8 cellular contexts compared by ENCODE assay signal in genomic region chr12:94874086-94874985, GRCh38.
DNase-seq lines count a peak whose midpoint lies in the region; ATAC-seq and TF ChIP-seq lines count a peak whose summit lies in the region.

No MANE protein-coding gene starts in this region.

- no peak for TF ChIP-seq EP300 in upper lobe of left lung (IDR thresholded peaks at IDR 0.05)

- H3K27ac ChIP-seq in brain microvascular endothelial cell (no peak overlapping the region), mesodermal cell (ENCODE audit: low read depth, low read length, severe bottlenecking) (no peak overlapping the region), upper lobe of left lung (no peak overlapping the region)

- no peak overlapping the region for H3K27ac Mint-ChIP-seq in activated naive CD4-positive, alpha-beta T cell treated with anti-CD3 and anti-CD28 coated beads, Interleukin-2, amount 10 ng/mL, durations not matched to agents 7 days and 5 days

- no peaks in the 10 kb centered on the region for H3K36me3 Mint-ChIP-seq in activated naive CD4-positive, alpha-beta T cell treated with anti-CD3 and anti-CD28 coated beads, Interleukin-2, amount 10 ng/mL, durations not matched to agents 7 days and 5 days

- H3K4me1 Mint-ChIP-seq in activated naive CD4-positive, alpha-beta T cell treated with anti-CD3 and anti-CD28 coated beads, Interleukin-2, amount 10 ng/mL, durations not matched to agents 7 days and 5 days = peaks cover 14% of the 10 kb centered on the region

- H3K4me3 Mint-ChIP-seq in activated naive CD4-positive, alpha-beta T cell treated with anti-CD3 and anti-CD28 coated beads, Interleukin-2, amount 10 ng/mL, durations not matched to agents 7 days and 5 days = peak overlapping the region; percentile 26

- H3K36me3 ChIP-seq in brain microvascular endothelial cell (replicated peaks) (no peaks in the 10 kb centered on the region), mesodermal cell (ENCODE audit: control insufficient read depth, insufficient read depth, low read length) (no peaks in the 10 kb centered on the region), upper lobe of left lung (no peaks in the 10 kb centered on the region)

- H3K9me3 ChIP-seq in mesodermal cell (ENCODE audit: control insufficient read depth, low read length) (no peaks in the 10 kb centered on the region), upper lobe of left lung (no peaks in the 10 kb centered on the region)

- TF ChIP-seq CTCF in brain microvascular endothelial cell (IDR thresholded peaks at IDR 0.05; ENCODE audit: low read depth, low read length, missing control alignments) (no peak), upper lobe of left lung (IDR thresholded peaks at IDR 0.05) (no peak)

- DNase-seq in activated naive CD4-positive, alpha-beta T cell treated with anti-CD3 and anti-CD28 coated beads, Interleukin-2, amount 10 ng/mL, durations not matched to agents 7 days and 5 days = no peak
- DNase-seq in activated naive CD4-positive, alpha-beta T cell (lab: John Stamatoyannopoulos, UW) = no peak
- no peak for DNase-seq in brain microvascular endothelial cell
- DNase-seq in upper lobe of left lung = peak in 1 of 2 donors; percentile 48

- peaks cover 39% of the 10 kb centered on the region for H3K27me3 ChIP-seq in brain microvascular endothelial cell (replicated peaks)
- H3K27me3 ChIP-seq in upper lobe of left lung = peaks cover 0 to 21% (median 12%) of the 10 kb centered on the region in 4 donors

- TF ChIP-seq POLR2A in upper lobe of left lung (IDR thresholded peaks at IDR 0.05) = no peak

- WGBS in mesodermal cell (ENCODE audit: insufficient coverage in 2 of 2), 2 experiments = 16 to 22% methylated on average over 21 to 35 of the region's 38 CpGs
- 9 to 11% methylated on average over 37 to 38 of the region's 38 CpGs for WGBS in upper lobe of left lung, 2 donors

- no peaks in the 10 kb centered on the region for H3K9me3 Mint-ChIP-seq in activated naive CD4-positive, alpha-beta T cell treated with anti-CD3 and anti-CD28 coated beads, Interleukin-2, amount 10 ng/mL, durations not matched to agents 7 days and 5 days

- H3K27me3 Mint-ChIP-seq in activated naive CD4-positive, alpha-beta T cell treated with anti-CD3 and anti-CD28 coated beads, Interleukin-2, amount 10 ng/mL, durations not matched to agents 7 days and 5 days = peaks cover 70% of the 10 kb centered on the region

- peak overlapping the region; percentile 43 for H3K4me3 ChIP-seq in brain microvascular endothelial cell (ENCODE audit: low read depth, low read length)
- peak overlapping the region; percentile 28 for H3K4me3 ChIP-seq in mesodermal cell (ENCODE audit: extremely low read depth, insufficient read depth, low read length, poor library complexity, severe bottlenecking)
- H3K4me3 ChIP-seq in upper lobe of left lung = peak overlapping the region; percentile 35 to 60 (median 53)

- CTCF ChIA-PET in activated naive CD4-positive, alpha-beta T cell treated with anti-CD3 and anti-CD28 coated beads, Interleukin-2, amount 10 ng/mL, durations not matched to agents 7 days and 5 days (lab: Charles Lee) = interaction anchor here (1.5 kb wide), 1 partner anchor 44 kb away, joined by 4 read pairs; no protein-coding TSS in a partner anchor

- ATAC-seq in upper lobe of left lung (ENCODE audit: low FRiP score in 2 of 2) (peak in 1 of 2 donors; percentile 35), HG03025 (IDR thresholded peaks at IDR 0.05; ENCODE audit: low FRiP score, unreplicated experiment) (no peak), GM18870 (IDR thresholded peaks at IDR 0.05; ENCODE audit: unreplicated experiment) (no peak), HG03520 (IDR thresholded peaks at IDR 0.05; ENCODE audit: unreplicated experiment) (no peak)

- in situ Hi-C loops in brain microvascular endothelial cell (cut with HindIII; ENCODE audit: low pct_ligation_motif_present, low sequenced_read_pairs) = no loop called here

- H3K4me1 ChIP-seq in mesodermal cell (ENCODE audit: control insufficient read depth, insufficient read depth, low read length, poor library complexity, severe bottlenecking) = peaks cover 4% of the 10 kb centered on the region
- peaks cover 12 to 33% (median 22%) of the 10 kb centered on the region in 4 donors for H3K4me1 ChIP-seq in upper lobe of left lung
